Comparison of ENCODE assay signal across 8 cellular contexts in genomic region chr17:76726231-76726765, GRCh38. TPM values are rescaled to one million over a fixed set of nuclear protein-coding genes. Genes with fewer than 3 reads are reported as not detected.
DNase-seq lines count a peak whose midpoint lies in the region; ATAC-seq, FAIRE-seq and TF ChIP-seq lines count a peak whose summit lies in the region.

Gene JMJD6, minus strand, starts transcription at chr17:76726606. Its CDS starts 131 bp downstream, at chr17:76726475.

- intact Hi-C loops in A673 (cut with micrococcal nuclease; ENCODE audit: unreplicated experiment): no loop called here
- intact Hi-C loops in mammary epithelial cell (cut with micrococcal nuclease): loop anchor here (1.0 to 5.0 kb wide), 4 partner anchors 10 to 341 kb away; no protein-coding TSS in a partner anchor

- peak within 1 kb of the TSS; percentile 89 for H2AFZ ChIP-seq in mammary epithelial cell (ENCODE audit: low read depth, low read length)

- peak within 1 kb of the TSS; percentile 94 for H3K9ac ChIP-seq in mammary epithelial cell (ENCODE audit: insufficient read depth, low read length)

- peaks cover 42% of the 10 kb centered on the region for H3K36me3 Mint-ChIP-seq in T-helper 1 cell treated with Interleukin-12 subunit alpha and Interleukin-12 subunit beta and Interleukin-4 antibody, amounts not matched to agents 30 μg/mL and 1 μg/mL, for 36 hours (ENCODE audit: low read depth)

- peak; percentile 81 for ATAC-seq in HG02943 (IDR thresholded peaks at IDR 0.05; ENCODE audit: low read depth, unreplicated experiment)

- BruUV-seq in A673 (replicated peaks; lab: Mats Ljungman, UMichigan) (TSS peak; percentile 78), mammary epithelial cell (replicated peaks; lab: Mats Ljungman, UMichigan) (TSS peak; percentile 80)

- H3K9me3 ChIP-seq in A673 (ENCODE audit: low read depth, low read length, poor library complexity, severe bottlenecking) (no peaks in the 10 kb centered on the region), mammary epithelial cell (replicated peaks; ENCODE audit: insufficient read depth, low read length) (no peaks in the 10 kb centered on the region)

- H3K4me1 ChIP-seq in A673 (ENCODE audit: insufficient read depth, low read length, poor library complexity, severe bottlenecking) (peaks cover 14% of the 10 kb centered on the region), mammary epithelial cell (ENCODE audit: insufficient read depth, low read length) (peaks cover 8% of the 10 kb centered on the region)

- no peaks in the 10 kb centered on the region for H3K9me3 Mint-ChIP-seq in T-helper 1 cell treated with Interleukin-12 subunit alpha and Interleukin-12 subunit beta and Interleukin-4 antibody, amounts not matched to agents 30 μg/mL and 1 μg/mL, for 36 hours

- H3K27me3 ChIP-seq in A673 (replicated peaks; ENCODE audit: insufficient read depth, low read depth, low read length, poor library complexity) (no peaks in the 10 kb centered on the region), mammary epithelial cell (ENCODE audit: insufficient read depth, low read length) (no peaks in the 10 kb centered on the region)

- 0% methylated on average over 21 of the region's 59 CpGs for WGBS in mammary epithelial cell (ENCODE audit: low coverage, missing lambda C conversion rate)

- H3K79me2 ChIP-seq in mammary epithelial cell (ENCODE audit: insufficient read depth, low read length): peaks cover 89% of the 10 kb centered on the region

- POLR2A ChIA-PET in A673 (lab: Charles Lee; ENCODE audit: low non-redundant PET): interaction anchor here (0.6 kb wide), 1 partner anchor 55 kb away, joined by 3 read pairs; no protein-coding TSS in a partner anchor

- DNase-seq in A673 (ENCODE audit: low spot score) (peak; percentile 98), GM18507 (ENCODE audit: extremely low spot score, insufficient read length, low read depth) (peak; percentile 86), NCI-H1694 treated with DMSO at 0.1 percent for 48 hours (lab: John Stamatoyannopoulos, UW) (peak; percentile 95), mammary epithelial cell (peak; percentile 97), iPS-NIHi7 (ENCODE audit: extremely low spot score) (peak; percentile 93)

- H3K27ac Mint-ChIP-seq in T-helper 1 cell treated with Interleukin-12 subunit alpha and Interleukin-12 subunit beta and Interleukin-4 antibody, amounts not matched to agents 30 μg/mL and 1 μg/mL, for 36 hours: peak within 1 kb of the TSS; percentile 99

- H3K36me3 ChIP-seq in A673 (ENCODE audit: insufficient read depth, low read length, poor library complexity, severe bottlenecking) (peaks cover 51% of the 10 kb centered on the region), mammary epithelial cell (ENCODE audit: insufficient read depth, low read length) (peaks cover 18% of the 10 kb centered on the region)

- in situ Hi-C loops in mammary epithelial cell (cut with MboI; ENCODE audit: low sequenced_read_pairs in 2 of 2): no loop called here

- H3K4me1 Mint-ChIP-seq in T-helper 1 cell treated with Interleukin-12 subunit alpha and Interleukin-12 subunit beta and Interleukin-4 antibody, amounts not matched to agents 30 μg/mL and 1 μg/mL, for 36 hours (ENCODE audit: low read depth): peaks cover 33% of the 10 kb centered on the region

- no peaks in the 10 kb centered on the region for H3K27me3 Mint-ChIP-seq in T-helper 1 cell treated with Interleukin-12 subunit alpha and Interleukin-12 subunit beta and Interleukin-4 antibody, amounts not matched to agents 30 μg/mL and 1 μg/mL, for 36 hours (ENCODE audit: low read depth)

- dilution Hi-C loops in mammary epithelial cell (cut with HindIII; ENCODE audit: low sequenced_read_pairs): no loop called here

- H4K20me1 ChIP-seq in mammary epithelial cell (ENCODE audit: insufficient read depth, low read length): no peaks in the 10 kb centered on the region

- TF ChIP-seq CTCF in A673 (conservative IDR thresholded peaks at IDR 0.05; ENCODE audit: low read depth, low read length) (no peak), mammary epithelial cell (conservative IDR thresholded peaks at IDR 0.05 in 1 of 2, IDR thresholded peaks at IDR 0.05 in 1 of 2; ENCODE audit: extremely low read depth in 1 of 2, insufficient read depth in 1 of 2, low read depth in 1 of 2, low read length in 2 of 2) (no peak)

- H3K27ac ChIP-seq in A673 (ENCODE audit: low read depth, low read length, poor library complexity, severe bottlenecking): peak within 1 kb of the TSS; percentile 99
- H3K27ac ChIP-seq in mammary epithelial cell (ENCODE audit: insufficient read depth, low read depth, low read length): peak within 1 kb of the TSS; percentile 84
- H3K27ac ChIP-seq in skin epidermis: peak within 1 kb of the TSS; percentile 88 to 99 (median 97)

- peak; percentile 90 for FAIRE-seq in GM18507 (lab: Jason Lieb, UNC)

- CTCF ChIA-PET in A673 (lab: Charles Lee) (no interaction called here), mammary epithelial cell (lab: Charles Lee; ENCODE audit: low non-redundant PET) (interaction anchor here (0.6 to 0.7 kb wide), 2 partner anchors 61 to 497 kb away, joined by 3 to 4 read pairs; no protein-coding TSS in a partner anchor)

- peak within 1 kb of the TSS; percentile 98 for H3K4me3 ChIP-seq in A673 (ENCODE audit: low read depth, low read length, poor library complexity, severe bottlenecking)
- peak within 1 kb of the TSS; percentile 86 to 97 (median 96) for H3K4me3 ChIP-seq in mammary epithelial cell (replicated peaks in 1 of 3; ENCODE audit: insufficient read depth in 1 of 3, low read depth in 2 of 3, low read length in 3 of 3)
- H3K4me3 ChIP-seq in skin epidermis: peak within 1 kb of the TSS; percentile 64 to 100 (median 90)

- peak within 1 kb of the TSS; percentile 95 for H3K4me3 Mint-ChIP-seq in T-helper 1 cell treated with Interleukin-12 subunit alpha and Interleukin-12 subunit beta and Interleukin-4 antibody, amounts not matched to agents 30 μg/mL and 1 μg/mL, for 36 hours

- peak within 1 kb of the TSS; percentile 74 for H3K4me2 ChIP-seq in mammary epithelial cell (ENCODE audit: insufficient read depth, low read depth, low read length)

RNA-seq across cellular contexts. Expression of gene JMJD6, which starts in this region (rescaled TPM):
- total RNA-seq in A673 (2021) (66.9 and 77.6 TPM in 2 replicates), mammary epithelial cell (10 to 100 TPM; 10.3 to 22.2 TPM)
- polyA plus RNA-seq in mammary epithelial cell: 14.4 TPM
- polyA minus RNA-seq in mammary epithelial cell: 25.0 TPM

Comparison
In these comparisons a context has a peak if more than half of its experiments do, and no peak if none do; other contexts are left out.
1. Peak in every context shown above with its lines: DNase-seq, ATAC-seq, H3K4me3 ChIP-seq and H3K27ac ChIP-seq.